Comparison of ENCODE assay signal across 25 cellular contexts in genomic region chr11:3369366-3369765, GRCh38.
"Had no signal": no experiment of that assay in that cellular context is flagged by ENCODE, and none has a peak within 500 bp of the region (broad histone marks: within the 10 kb centered on the region; RNA-seq: fewer than 3 reads in every experiment).

No MANE protein-coding gene starts in this region.

- H3K4me3 ChIP-seq: neural progenitor cell, ovary, psoas muscle, right lobe of liver, sigmoid colon, stomach, thoracic aorta, thyroid gland, tibial nerve, upper lobe of left lung, vagina had no signal

- H3K27me3 ChIP-seq: neural progenitor cell, ovary, right lobe of liver, sigmoid colon, stomach, thyroid gland, tibial nerve, upper lobe of left lung, vagina had no signal

- H3K27ac ChIP-seq: neural progenitor cell, ovary, parathyroid adenoma, psoas muscle, right lobe of liver, sigmoid colon, stomach, thoracic aorta, thyroid gland, tibial nerve, upper lobe of left lung, vagina had no signal

- H3K4me1 ChIP-seq: neural progenitor cell, parathyroid adenoma, psoas muscle, right lobe of liver, sigmoid colon, thyroid gland, tibial nerve, upper lobe of left lung, vagina had no signal

- H3K79me2 ChIP-seq: parathyroid adenoma had no signal

- DNase-seq: occipital lobe; ovary; posterior cingulate gyrus; psoas muscle; right cardiac atrium; right lobe of liver; sigmoid colon; small intestine; stimulated activated CD4-positive, alpha-beta T cell treated with anti-CD3 and anti-CD28 coated beads, Interleukin-15, amount 100 ng/mL, for 24 hours; stimulated activated CD4-positive, alpha-beta T cell treated with anti-CD3 and anti-CD28 coated beads, Interleukin-2, amount 100 ng/mL, for 24 hours; stimulated activated CD4-positive, alpha-beta T cell treated with anti-CD3 and anti-CD28 coated beads, Interleukin-2, amount 100 ng/mL, for 48 hours; stimulated activated CD4-positive, alpha-beta T cell treated with anti-CD3 and anti-CD28 coated beads, Interleukin-4, amount 100 ng/mL, for 24 hours; stimulated activated naive B cell treated with anti-CD40 and anti-IgM and Interleukin-4, amounts not matched to agents 10 μg/mL and 1 μg/mL and 100 μg/mL, for 72 hours; stimulated activated naive CD4-positive, alpha-beta T cell treated with Interleukin-2 at 50 U/mL for 16 hours; stomach; thyroid gland; trophoblast cell; upper lobe of left lung had no signal

- H3K36me3 ChIP-seq: ovary had no signal

- H2AFZ ChIP-seq: neural progenitor cell, parathyroid adenoma had no signal

- H3K9ac ChIP-seq: neural progenitor cell, parathyroid adenoma had no signal

- H3K9me3 ChIP-seq: ovary, thyroid gland, vagina had no signal

- FAIRE-seq: small intestine, urothelium cell line had no signal

- ATAC-seq: psoas muscle; right cardiac atrium; right lobe of liver; stimulated activated effector memory CD8-positive, alpha-beta T cell treated with anti-CD3 and anti-CD28 coated beads, Interleukin-12 subunit alpha, Interleukin-12 subunit beta, amount 100 ng/mL, for 72 hours; stimulated activated naive B cell treated with anti-CD40 and anti-IgM and Interleukin-4, amounts not matched to agents 10 μg/mL and 1 μg/mL and 100 μg/mL, for 72 hours had no signal

- H3K4me2 ChIP-seq: neural progenitor cell had no signal
